In genomic region chr10:126021833-126022500, GRCh38 we compare ENCODE assay signal across 15 cellular contexts.
DNase-seq lines count a peak whose midpoint lies in the region; ATAC-seq, FAIRE-seq and TF ChIP-seq lines count a peak whose summit lies in the region.
"Had no signal": no experiment of that assay in that cellular context is flagged by ENCODE, and none has a peak within 500 bp of the region (broad histone marks: within the 10 kb centered on the region; RNA-seq: fewer than 3 reads in every experiment).

No MANE protein-coding gene starts in this region.

- H3K9me2 ChIP-seq in GM23248 (ENCODE audit: insufficient read depth): no peaks in the 10 kb centered on the region

- H3F3A ChIP-seq in GM23248 (ENCODE audit: insufficient read depth): peaks cover 23% of the 10 kb centered on the region

- ATAC-seq in A549 (no peak), GM19023 (IDR thresholded peaks at IDR 0.05; ENCODE audit: unreplicated experiment) (no peak)
- ATAC-seq: GM23338 had no signal

- FAIRE-seq in A549 (lab: Jason Lieb, UNC) (no peak), GM12891 (lab: Jason Lieb, UNC) (no peak)
- FAIRE-seq: A204.1, D721Med, GM19239 had no signal

- H3K9me3 ChIP-seq in A549: peaks cover 2% of the 10 kb centered on the region; the same call in 1 of the 3 replicates
- no peaks in the 10 kb centered on the region for H3K9me3 ChIP-seq in GM23248 (ENCODE audit: low read depth)
- no peaks in the 10 kb centered on the region for H3K9me3 ChIP-seq in WERI-Rb-1 (ENCODE audit: severe bottlenecking)

- no peak for TF ChIP-seq EP300 in A549 (IDR thresholded peaks at IDR 0.05)

- H3K27ac ChIP-seq in A549: no peak overlapping the region
- no peak overlapping the region for H3K27ac ChIP-seq in GM23248
- H3K27ac ChIP-seq in WERI-Rb-1: no peak overlapping the region

- DNase-seq in A549 (ENCODE audit: low read depth in 1 of 2, low spot score in 1 of 2) (no peak), GM23248 (peak; percentile 20), WERI-Rb-1 (peak; percentile 81), kidney tubule cell (ENCODE audit: low spot score) (peak; percentile 70), DMS153 treated with DMSO at 0.1 percent for 48 hours (lab: John Stamatoyannopoulos, UW; ENCODE audit: unreplicated experiment) (no peak), GM12891 (ENCODE audit: insufficient read length, low spot score) (no peak), Kasumi-1 (lab: John Stamatoyannopoulos, UW) (no peak)
- DNase-seq: MV-4-11, NCI-H1436, NCI-H2081 had no signal

- H3K79me2 ChIP-seq in GM23248 (ENCODE audit: insufficient read depth): no peaks in the 10 kb centered on the region; the same call in 1 of the 2 replicates

- H3K4me1 ChIP-seq in A549 (peaks cover 11% of the 10 kb centered on the region; the same call in 2 of the 3 replicates), GM23248 (ENCODE audit: insufficient read depth) (0 out of 2 replicates have a peak, but pooled peaks cover 10% of the 10 kb centered on the region)

- TF ChIP-seq POLR2A in A549 (IDR thresholded peaks at IDR 0.05; ENCODE audit: low read length): no peak
- no peak for TF ChIP-seq POLR2A in GM12891 (IDR thresholded peaks at IDR 0.05; ENCODE audit: low read depth, low read length)

- TF ChIP-seq CTCF in A549 (IDR thresholded peaks at IDR 0.05): no peak
- TF ChIP-seq CTCF in WERI-Rb-1 (IDR thresholded peaks at IDR 0.05; ENCODE audit: low read depth, low read length): no peak

- 35% methylated on average over 5 of the region's 5 CpGs for whole genome bisulfite sequencing in A549 (ENCODE audit: missing lambda C conversion rate)
- 73 to 75% methylated on average over 5 of the region's 5 CpGs for WGBS in GM23248 (ENCODE audit: low coverage in 1 of 2, low lambda C conversion rate in 2 of 2, missing lambda C conversion rate in 2 of 2), 2 experiments

- no peaks in the 10 kb centered on the region for H4K20me1 ChIP-seq in GM23248 (ENCODE audit: insufficient read depth)

- in situ Hi-C loops in GM23248 (cut with MboI): no loop called here

- H3K4me2 ChIP-seq in A549 (peak overlapping the region; percentile 49), GM23248 (ENCODE audit: unreplicated experiment) (no peak overlapping the region)
- H3K4me2 ChIP-seq: GM23338 had no signal

- H3K36me3 ChIP-seq in GM23248 (ENCODE audit: low read depth): peaks cover 33% of the 10 kb centered on the region
- H3K36me3 ChIP-seq in WERI-Rb-1: no peaks in the 10 kb centered on the region

- no peak overlapping the region for H3K9ac ChIP-seq in GM23248

- TF ChIP-seq RAD21 in A549 (conservative IDR thresholded peaks at IDR 0.05 in 1 of 2, IDR thresholded peaks at IDR 0.05 in 1 of 2): no peak

- no peak overlapping the region for H3K4me3 ChIP-seq in A549
- H3K4me3 ChIP-seq in GM23248: no peak overlapping the region
- H3K4me3 ChIP-seq in WERI-Rb-1 (ENCODE audit: low read depth, low read length): no peak overlapping the region
- H3K4me3 ChIP-seq: GM23338 had no signal

- no peak overlapping the region for H2AFZ ChIP-seq in GM23248
- H2AFZ ChIP-seq: GM23338 had no signal

- CTCF ChIA-PET in A549 (lab: Yijun Ruan, JAX): interaction anchor here (0.6 to 1.4 kb wide), 3 partner anchors 365 to 851 kb away, joined by 3 to 4 read pairs (median 3); no protein-coding TSS in a partner anchor

- H3K27me3 ChIP-seq in GM23248 (replicated peaks; ENCODE audit: insufficient read depth): no peaks in the 10 kb centered on the region
- H3K27me3 ChIP-seq in WERI-Rb-1 (ENCODE audit: insufficient read depth, low read depth, severe bottlenecking): no peaks in the 10 kb centered on the region

- POLR2A ChIA-PET in A549 (lab: Yijun Ruan, JAX): no interaction called here

TF ChIP-seq in A549, 52 proteins besides CTCF, POLR2A, EP300 and RAD21 (continues in another document):
- TF ChIP-seq SMC3 (IDR thresholded peaks at IDR 0.05) (no peak), NPAS2 (CRISPR knock-in tag; IDR thresholded peaks at IDR 0.05; ENCODE audit: borderline replicate concordance) (no peak), USF2 (IDR thresholded peaks at IDR 0.05) (no peak), PHF8 (IDR thresholded peaks at IDR 0.05; ENCODE audit: borderline replicate concordance, low read depth) (no peak), NR3C1 (IDR thresholded peaks at IDR 0.05) (no peak), KDM1A (IDR thresholded peaks at IDR 0.05; ENCODE audit: low read depth) (no peak), KDM5A (IDR thresholded peaks at IDR 0.05) (no peak), REST (IDR thresholded peaks at IDR 0.05) (no peak), CHD4 (IDR thresholded peaks at IDR 0.05; ENCODE audit: borderline replicate concordance) (no peak)

TF ChIP-seq in GM12891, 5 proteins besides CTCF, POLR2A, EP300 and RAD21:
- TF ChIP-seq PAX5 (IDR thresholded peaks at IDR 0.05; ENCODE audit: insufficient read depth, low read length, severe bottlenecking) (no peak), SPI1 (IDR thresholded peaks at IDR 0.05; ENCODE audit: low read depth, low read length) (no peak), TAF1 (IDR thresholded peaks at IDR 0.05; ENCODE audit: low read depth, low read length) (no peak), POU2F2 (IDR thresholded peaks at IDR 0.05; ENCODE audit: low read depth, low read length) (no peak), POLR2AphosphoS5 (IDR thresholded peaks at IDR 0.05; ENCODE audit: low read depth, low read length) (no peak)
TF ChIP-seq in GM12891: peak in this region for 0.

Comparison
In these comparisons a context has a peak if more than half of its experiments do, and no peak if none do; other contexts are left out.
1. DNase-seq: peak in GM23248 (single experiment), WERI-Rb-1 (single experiment) and kidney tubule cell (single experiment); none in A549 (0 of 2), DMS153 treated with DMSO at 0.1 percent for 48 hours (single experiment), GM12891 (single experiment) and Kasumi-1 (0 of 2).